19 cellular contexts compared by ENCODE assay signal in genomic region chr4:47221721-47222120, GRCh38.
DNase-seq lines count a peak whose midpoint lies in the region; ATAC-seq and TF ChIP-seq lines count a peak whose summit lies in the region.
"Had no signal": no experiment of that assay in that cellular context is flagged by ENCODE, and none has a peak within 500 bp of the region (broad histone marks: within the 10 kb centered on the region; RNA-seq: fewer than 3 reads in every experiment).

No MANE protein-coding gene starts in this region.

- H3K9ac ChIP-seq in mammary epithelial cell (ENCODE audit: insufficient read depth, low read length), result no peak overlapping the region

- no peak for TF ChIP-seq CTCF in mammary epithelial cell (conservative IDR thresholded peaks at IDR 0.05 in 1 of 2, IDR thresholded peaks at IDR 0.05 in 1 of 2; ENCODE audit: extremely low read depth in 1 of 2, insufficient read depth in 1 of 2, low read depth in 1 of 2, low read length in 2 of 2)
- no peak for TF ChIP-seq CTCF in breast epithelium (IDR thresholded peaks at IDR 0.05)
- TF ChIP-seq CTCF in foreskin keratinocyte (conservative IDR thresholded peaks at IDR 0.05), result no peak

- no peaks in the 10 kb centered on the region for H4K20me1 ChIP-seq in mammary epithelial cell (ENCODE audit: insufficient read depth, low read length)

- intact Hi-C loops in mammary epithelial cell (cut with micrococcal nuclease), result no loop called here
- intact Hi-C loops in breast epithelium (cut with DNase I; ENCODE audit: low total_unique reads), result no loop called here

- TF ChIP-seq POLR2A in breast epithelium (IDR thresholded peaks at IDR 0.05), result no peak

- H3K4me3 ChIP-seq in mammary epithelial cell (replicated peaks in 1 of 3; ENCODE audit: insufficient read depth in 1 of 3, low read depth in 2 of 3, low read length in 3 of 3), result no peak overlapping the region
- no peak overlapping the region for H3K4me3 ChIP-seq in breast epithelium
- H3K4me3 ChIP-seq: K562 had no signal

- in situ Hi-C loops in mammary epithelial cell (cut with MboI; ENCODE audit: low sequenced_read_pairs in 2 of 2), result no loop called here

- H3K9me3 ChIP-seq in mammary epithelial cell (replicated peaks; ENCODE audit: insufficient read depth, low read length), result no peaks in the 10 kb centered on the region
- no peaks in the 10 kb centered on the region for H3K9me3 ChIP-seq in breast epithelium

- H3K27ac ChIP-seq in mammary epithelial cell (ENCODE audit: insufficient read depth, low read depth, low read length), result no peak overlapping the region
- no peak overlapping the region for H3K27ac ChIP-seq in breast epithelium
- no peak overlapping the region for H3K27ac ChIP-seq in foreskin keratinocyte
- H3K27ac ChIP-seq: 22Rv1 had no signal

- CTCF ChIA-PET in mammary epithelial cell (lab: Charles Lee; ENCODE audit: low non-redundant PET), result no interaction called here

- BruUV-seq in mammary epithelial cell (replicated peaks; lab: Mats Ljungman, UMichigan), result no TSS peak

- H3K4me1 ChIP-seq in mammary epithelial cell (ENCODE audit: insufficient read depth, low read length) (peaks cover 9% of the 10 kb centered on the region), breast epithelium (no peaks in the 10 kb centered on the region), foreskin keratinocyte (no peaks in the 10 kb centered on the region)

- WGBS in mammary epithelial cell (ENCODE audit: low coverage, missing lambda C conversion rate), result 44% methylated on average over 2 of the region's 2 CpGs

- H2AFZ ChIP-seq in mammary epithelial cell (ENCODE audit: low read depth, low read length), result no peak overlapping the region

- peak; percentile 58 for DNase-seq in mammary epithelial cell
- DNase-seq in breast epithelium (ENCODE audit: low spot score in 2 of 2), result no peak
- peak; percentile 76 for DNase-seq in astrocyte of the hippocampus (ENCODE audit: low read depth, low spot score)
- DNase-seq in foreskin keratinocyte, result peak; percentile 38 to 75
- DNase-seq in stromal cell of bone marrow (ENCODE audit: low read depth), result peak; percentile 29
- DNase-seq in NCI-H128 (lab: John Stamatoyannopoulos, UW; ENCODE audit: unreplicated experiment), result no peak
- DNase-seq: activated naive CD4-positive, alpha-beta T cell treated with Interleukin-2 at 50 U/mL for 16 hours; activated T-cell treated with anti-CD3 and anti-CD28 coated beads, Interleukin-2, amount 50 U/mL, for 1 hour; effector CD4-positive, alpha-beta T cell; erythroblast; left colon; mesendoderm; naive thymus-derived CD4-positive, alpha-beta T cell; NCI-H748 treated with DMSO at 0.1 percent for 48 hours; stimulated activated CD4-positive, alpha-beta T cell treated with anti-CD3 and anti-CD28 coated beads, Interleukin-12 subunit alpha, Interleukin-12 subunit beta, amount 100 ng/mL, for 4 hours had no signal

- peaks cover 2% of the 10 kb centered on the region for H3K27me3 ChIP-seq in mammary epithelial cell (ENCODE audit: insufficient read depth, low read length)
- no peaks in the 10 kb centered on the region for H3K27me3 ChIP-seq in breast epithelium
- no peaks in the 10 kb centered on the region for H3K27me3 ChIP-seq in foreskin keratinocyte

- peak; percentile 79 for ATAC-seq in foreskin keratinocyte
- ATAC-seq in HG02852 (IDR thresholded peaks at IDR 0.05; ENCODE audit: unreplicated experiment), result no peak
- ATAC-seq in HG03025 (IDR thresholded peaks at IDR 0.05; ENCODE audit: low FRiP score, unreplicated experiment), result no peak
- ATAC-seq: K562; left colon; naive thymus-derived CD4-positive, alpha-beta T cell had no signal

- H3K79me2 ChIP-seq in mammary epithelial cell (ENCODE audit: insufficient read depth, low read length), result no peaks in the 10 kb centered on the region

- H3K36me3 ChIP-seq in mammary epithelial cell (ENCODE audit: insufficient read depth, low read length) (no peaks in the 10 kb centered on the region), breast epithelium (no peaks in the 10 kb centered on the region)

- H3K4me2 ChIP-seq in mammary epithelial cell (ENCODE audit: insufficient read depth, low read depth, low read length), result no peak overlapping the region

- dilution Hi-C loops in mammary epithelial cell (cut with HindIII; ENCODE audit: low sequenced_read_pairs), result no loop called here

Comparison
In these comparisons a context has a peak if more than half of its experiments do, and no peak if none do; other contexts are left out.
1. DNase-seq: peak in mammary epithelial cell (single experiment), astrocyte of the hippocampus (single experiment), foreskin keratinocyte (2 of 2) and stromal cell of bone marrow (single experiment); none in breast epithelium (0 of 2) and NCI-H128 (single experiment).